Comparison of ENCODE assay signal across 2 cellular contexts in genomic region chr14:54929556-54929955, GRCh38.
TF ChIP-seq lines count a peak whose summit lies in the region.

No MANE protein-coding gene starts in this region.

TF ChIP-seq in SK-N-SH treated with all-trans-retinoic acid at 6 μM for 48 hours, 23 proteins besides CTCF, POLR2A, EP300 and RAD21 (continued from another document):
- TF ChIP-seq, protein P1, sequence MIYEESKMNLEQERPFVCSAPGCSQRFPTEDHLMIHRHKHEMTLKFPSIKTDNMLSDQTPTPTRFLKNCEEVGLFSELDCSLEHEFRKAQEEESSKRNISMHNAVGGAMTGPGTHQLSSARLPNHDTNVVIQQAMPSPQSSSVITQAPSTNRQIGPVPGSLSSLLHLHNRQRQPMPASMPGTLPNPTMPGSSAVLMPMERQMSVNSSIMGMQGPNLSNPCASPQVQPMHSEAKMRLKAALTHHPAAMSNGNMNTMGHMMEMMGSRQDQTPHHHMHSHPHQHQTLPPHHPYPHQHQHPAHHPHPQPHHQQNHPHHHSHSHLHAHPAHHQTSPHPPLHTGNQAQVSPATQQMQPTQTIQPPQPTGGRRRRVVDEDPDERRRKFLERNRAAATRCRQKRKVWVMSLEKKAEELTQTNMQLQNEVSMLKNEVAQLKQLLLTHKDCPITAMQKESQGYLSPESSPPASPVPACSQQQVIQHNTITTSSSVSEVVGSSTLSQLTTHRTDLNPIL (CRISPR knock-in tag; IDR thresholded peaks at IDR 0.05; ENCODE audit: low read depth), result no peak
- TF ChIP-seq ZFP30 (CRISPR knock-in tag; IDR thresholded peaks at IDR 0.05) (no peak), ZFP3 (CRISPR knock-in tag; IDR thresholded peaks at IDR 0.05) (no peak), ISL1 (CRISPR knock-in tag; IDR thresholded peaks at IDR 0.05) (no peak), TOX (CRISPR knock-in tag; IDR thresholded peaks at IDR 0.05; ENCODE audit: borderline replicate concordance) (no peak), RARB (CRISPR knock-in tag; IDR thresholded peaks at IDR 0.05) (no peak), TSHZ2 (CRISPR knock-in tag; IDR thresholded peaks at IDR 0.05) (no peak), GLIS3 (CRISPR knock-in tag; IDR thresholded peaks at IDR 0.05) (no peak), ZNF565 (CRISPR knock-in tag; conservative IDR thresholded peaks at IDR 0.05; ENCODE audit: low read depth) (no peak), CSDC2 (CRISPR knock-in tag; IDR thresholded peaks at IDR 0.05) (no peak), ZNF8 (CRISPR knock-in tag; IDR thresholded peaks at IDR 0.05) (no peak)
- TF ChIP-seq, protein P2, sequence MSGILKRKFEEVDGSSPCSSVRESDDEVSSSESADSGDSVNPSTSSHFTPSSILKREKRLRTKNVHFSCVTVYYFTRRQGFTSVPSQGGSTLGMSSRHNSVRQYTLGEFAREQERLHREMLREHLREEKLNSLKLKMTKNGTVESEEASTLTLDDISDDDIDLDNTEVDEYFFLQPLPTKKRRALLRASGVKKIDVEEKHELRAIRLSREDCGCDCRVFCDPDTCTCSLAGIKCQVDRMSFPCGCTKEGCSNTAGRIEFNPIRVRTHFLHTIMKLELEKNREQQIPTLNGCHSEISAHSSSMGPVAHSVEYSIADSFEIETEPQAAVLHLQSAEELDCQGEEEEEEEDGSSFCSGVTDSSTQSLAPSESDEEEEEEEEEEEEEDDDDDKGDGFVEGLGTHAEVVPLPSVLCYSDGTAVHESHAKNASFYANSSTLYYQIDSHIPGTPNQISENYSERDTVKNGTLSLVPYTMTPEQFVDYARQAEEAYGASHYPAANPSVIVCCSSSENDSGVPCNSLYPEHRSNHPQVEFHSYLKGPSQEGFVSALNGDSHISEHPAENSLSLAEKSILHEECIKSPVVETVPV (CRISPR knock-in tag; IDR thresholded peaks at IDR 0.05), result no peak
TF ChIP-seq in SK-N-SH treated with all-trans-retinoic acid at 6 μM for 48 hours: peak in this region for 0.

TF ChIP-seq in HepG2, 621 proteins besides CTCF, POLR2A, EP300 and RAD21 (continued from another document):
- TF ChIP-seq ZFP36 (IDR thresholded peaks at IDR 0.05; ENCODE audit: borderline replicate concordance, low read depth, low read length, partially characterized antibody) (no peak), ZNF780A (CRISPR knock-in tag; IDR thresholded peaks at IDR 0.05) (no peak), ZSCAN12 (CRISPR knock-in tag; IDR thresholded peaks at IDR 0.05) (no peak)
